Comparison of ENCODE assay signal across 22 cellular contexts in the genomic region with DNA sequence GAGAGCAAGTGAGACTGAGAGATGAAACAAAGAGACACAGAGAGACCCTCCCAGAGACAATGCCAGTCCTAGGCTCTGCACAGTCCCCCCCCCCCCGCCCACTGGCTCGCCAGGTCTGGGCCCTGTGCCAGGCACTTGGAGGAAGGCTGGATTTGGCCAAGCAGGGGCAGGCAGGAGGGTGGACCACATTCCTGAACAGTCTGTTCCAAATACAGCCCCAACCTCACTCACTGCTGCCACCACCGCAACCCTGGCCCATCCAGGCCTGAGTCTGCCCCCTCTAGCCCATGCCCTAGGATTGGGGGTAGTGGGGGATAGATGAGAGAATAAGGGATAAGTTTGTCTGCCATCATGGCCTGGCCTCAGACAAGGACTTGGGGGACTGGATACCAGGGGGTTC. TPM values are rescaled to one million over a fixed set of nuclear protein-coding genes. Genes with fewer than 3 reads are reported as not detected.
"Had no signal": no experiment of that assay in that cellular context is flagged by ENCODE, and none has a peak within 500 bp of the region (broad histone marks: within the 10 kb centered on the region; RNA-seq: fewer than 3 reads in every experiment).

No MANE protein-coding gene starts in this region.

- H3K4me3 Mint-ChIP-seq: activated B cell treated with CpG ODN at 0.5 μM for 24 hours; activated CD4-positive, alpha-beta T cell treated with anti-CD3 and anti-CD28 coated beads, Interleukin-2, amount 10 ng/mL, durations not matched to agents 7 days and 5 days; stimulated activated naive B cell treated with anti-CD40 and anti-IgM and Interleukin-4, amounts not matched to agents 10 μg/mL and 1 μg/mL and 100 μg/mL, for 72 hours; T-helper 1 cell treated with Interleukin-12 subunit alpha and Interleukin-12 subunit beta and Interleukin-4 antibody, amounts not matched to agents 30 μg/mL and 1 μg/mL, for 36 hours had no signal

- H3K27me3 Mint-ChIP-seq: activated naive CD4-positive, alpha-beta T cell treated with anti-CD3 and anti-CD28 coated beads, Interleukin-2, amount 50 U/mL, for 24 hours had no signal

- H3K4me2 ChIP-seq: SK-N-SH had no signal

- H3K4me3 ChIP-seq: breast epithelium, esophagus squamous epithelium, heart left ventricle, right atrium auricular region, spleen had no signal

- H3K36me3 ChIP-seq: breast epithelium, esophagus squamous epithelium, heart left ventricle, neutrophil, right atrium auricular region, spleen had no signal

- H3K9ac ChIP-seq: SK-N-SH had no signal

- H3K9me3 Mint-ChIP-seq: activated B cell treated with CpG ODN at 0.5 μM for 24 hours; activated CD4-positive, alpha-beta T cell treated with anti-CD3 and anti-CD28 coated beads, Interleukin-2, amount 10 ng/mL, durations not matched to agents 7 days and 5 days; activated naive CD4-positive, alpha-beta T cell treated with anti-CD3 and anti-CD28 coated beads, Interleukin-2, amount 50 U/mL, for 24 hours; stimulated activated naive B cell treated with anti-CD40 and anti-IgM and Interleukin-4, amounts not matched to agents 10 μg/mL and 1 μg/mL and 100 μg/mL, for 72 hours; T-helper 1 cell treated with Interleukin-12 subunit alpha and Interleukin-12 subunit beta and Interleukin-4 antibody, amounts not matched to agents 30 μg/mL and 1 μg/mL, for 36 hours had no signal

- H3K9me3 ChIP-seq: breast epithelium, esophagus squamous epithelium, heart left ventricle, neutrophil, right atrium auricular region, SK-N-SH, spleen had no signal

- H3K27ac Mint-ChIP-seq: activated B cell treated with CpG ODN at 0.5 μM for 24 hours; stimulated activated naive B cell treated with anti-CD40 and anti-IgM and Interleukin-4, amounts not matched to agents 10 μg/mL and 1 μg/mL and 100 μg/mL, for 72 hours; T-helper 1 cell treated with Interleukin-12 subunit alpha and Interleukin-12 subunit beta and Interleukin-4 antibody, amounts not matched to agents 30 μg/mL and 1 μg/mL, for 36 hours had no signal

- H3K4me1 ChIP-seq: breast epithelium, foreskin keratinocyte, right atrium auricular region had no signal

- H3K27ac ChIP-seq: breast epithelium, esophagus squamous epithelium, foreskin keratinocyte, heart left ventricle, neutrophil, right atrium auricular region, spleen had no signal

- H3K36me3 Mint-ChIP-seq: activated naive CD4-positive, alpha-beta T cell treated with anti-CD3 and anti-CD28 coated beads, Interleukin-2, amount 50 U/mL, for 24 hours; stimulated activated naive B cell treated with anti-CD40 and anti-IgM and Interleukin-4, amounts not matched to agents 10 μg/mL and 1 μg/mL and 100 μg/mL, for 72 hours had no signal

- ATAC-seq: foreskin keratinocyte; left lobe of liver; stimulated activated naive B cell treated with anti-CD40 and anti-IgM and Interleukin-4, amounts not matched to agents 10 μg/mL and 1 μg/mL and 100 μg/mL, for 72 hours had no signal

- H3K27me3 ChIP-seq: breast epithelium, esophagus squamous epithelium, heart left ventricle, right atrium auricular region had no signal

- DNase-seq: activated B cell treated with CpG ODN at 0.5 μM for 24 hours; activated CD4-positive, alpha-beta T cell treated with anti-CD3 and anti-CD28 coated beads, Interleukin-2, amount 10 ng/mL, durations not matched to agents 7 days and 5 days; activated CD8-positive, alpha-beta memory T cell treated with anti-CD3 and anti-CD28 coated beads for 24 hours; activated effector memory CD4-positive, alpha-beta T cell treated with Interleukin-2 at 50 U/mL for 16 hours; esophagus squamous epithelium; foreskin keratinocyte; mesenchymal stem cell; SK-N-SH; spleen; stimulated activated CD4-positive, alpha-beta T cell treated with anti-CD3 and anti-CD28 coated beads, Interleukin-1b, Interleukin-23, amount 100 ng/mL, for 48 hours; stimulated activated naive B cell treated with anti-CD40 and anti-IgM and Interleukin-4, amounts not matched to agents 10 μg/mL and 1 μg/mL and 100 μg/mL, for 72 hours; substantia nigra; trophoblast cell had no signal

RNA-seq across cellular contexts. Expression of gene CYP2F1, which starts 19.0 kb away (rescaled TPM):
- total RNA-seq: activated B cell treated with CpG ODN at 0.5 μM for 24 hours; activated CD4-positive, alpha-beta T cell treated with anti-CD3 and anti-CD28 coated beads, Interleukin-2, amount 10 ng/mL, durations not matched to agents 7 days and 5 days; breast epithelium; cerebellum; dermis microvascular lymphatic vessel endothelial cell; foreskin keratinocyte; heart left ventricle; left lobe of liver; right atrium auricular region; spleen had no signal
- polyA plus RNA-seq: foreskin keratinocyte, heart left ventricle, SK-N-SH, spleen had no signal

RNA-seq across cellular contexts. Expression of gene CYP2A13, which starts 45.0 kb away (rescaled TPM):
- total RNA-seq: activated B cell treated with CpG ODN at 0.5 μM for 24 hours; activated CD4-positive, alpha-beta T cell treated with anti-CD3 and anti-CD28 coated beads, Interleukin-2, amount 10 ng/mL, durations not matched to agents 7 days and 5 days; breast epithelium; cerebellum; dermis microvascular lymphatic vessel endothelial cell; esophagus squamous epithelium; foreskin keratinocyte; heart left ventricle; right atrium auricular region; spleen had no signal
- polyA plus RNA-seq: foreskin keratinocyte, heart left ventricle, SK-N-SH, spleen had no signal

RNA-seq across cellular contexts. Expression of gene CYP2S1, which starts 59.8 kb away (rescaled TPM):
- total RNA-seq: activated B cell treated with CpG ODN at 0.5 μM for 24 hours had no signal
